In genomic region chr2:12672711-12673315, GRCh38 we compare ENCODE assay signal across 27 cellular contexts.
"Had no signal": no experiment of that assay in that cellular context is flagged by ENCODE, and none has a peak within 500 bp of the region (broad histone marks: within the 10 kb centered on the region; RNA-seq: fewer than 3 reads in every experiment).

No MANE protein-coding gene starts in this region.

- H3K9me3 ChIP-seq: gastroesophageal sphincter, prostate gland, sigmoid colon, thoracic aorta, tibial nerve, upper lobe of left lung, uterus had no signal

- H3K36me3 ChIP-seq: gastroesophageal sphincter, heart right ventricle, prostate gland, sigmoid colon, thoracic aorta, tibial nerve, upper lobe of left lung, uterus had no signal

- H3K4me3 ChIP-seq: dorsolateral prefrontal cortex, gastroesophageal sphincter, heart right ventricle, lung, prostate gland, sigmoid colon, thoracic aorta, tibial nerve, upper lobe of left lung, uterus had no signal

- FAIRE-seq: colon, keratinocyte had no signal

- H3K27me3 ChIP-seq: dorsolateral prefrontal cortex, foreskin keratinocyte, gastroesophageal sphincter, heart right ventricle, sigmoid colon, tibial nerve, upper lobe of left lung, uterus had no signal

- H3K4me1 ChIP-seq: gastroesophageal sphincter, prostate gland, sigmoid colon, tibial nerve, upper lobe of left lung, uterus had no signal

- DNase-seq: dorsolateral prefrontal cortex; effector CD4-positive, alpha-beta T cell; foreskin keratinocyte; glutamatergic neuron; heart right ventricle; hippocampal formation; immature natural killer cell; mesendoderm; midbrain; naive thymus-derived CD8-positive, alpha-beta T cell; nephron progenitor cell; nucleus accumbens; right cardiac atrium; sigmoid colon; stimulated activated CD4-positive, alpha-beta T cell treated with anti-CD3 and anti-CD28 coated beads, Interleukin-4, amount 100 ng/mL, for 4 hours; stimulated activated naive CD8-positive, alpha-beta T cell treated with anti-CD3 and anti-CD28 coated beads, Interleukin-15, Interleukin-2, amounts not matched to agents 100 U/mL and 50 U/mL, for 24 hours; substantia nigra; upper lobe of left lung; uterus had no signal

- H3K27ac ChIP-seq: dorsolateral prefrontal cortex, epithelial cell of prostate, foreskin keratinocyte, gastroesophageal sphincter, heart right ventricle, prostate gland, sigmoid colon, thoracic aorta, tibial nerve, upper lobe of left lung, uterus had no signal
